8 cellular contexts compared by ENCODE assay signal in the genomic region with DNA sequence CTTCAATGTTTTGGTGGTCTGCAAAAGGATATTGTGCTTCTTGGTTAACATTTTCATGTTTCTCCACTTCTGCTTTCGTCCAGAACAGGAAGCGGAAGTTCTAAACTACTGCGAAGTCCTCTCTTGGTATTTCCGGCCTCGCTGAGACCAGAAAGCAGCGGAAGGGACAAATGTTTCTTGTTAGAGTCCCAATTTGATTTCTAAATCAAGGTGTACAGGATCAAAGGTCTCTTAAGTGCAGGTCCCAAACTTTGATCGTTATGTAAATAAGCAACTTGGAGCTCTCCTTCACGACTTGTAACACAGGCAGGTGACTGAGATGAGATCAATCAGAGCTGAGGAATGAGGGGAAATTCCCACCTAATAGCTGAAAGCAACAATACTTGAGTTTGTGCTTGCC. TPM values are rescaled to one million over a fixed set of nuclear protein-coding genes. Genes with fewer than 3 reads are reported as not detected.
DNase-seq lines count a peak whose midpoint lies in the region; ATAC-seq and TF ChIP-seq lines count a peak whose summit lies in the region.

No MANE protein-coding gene starts in this region.

- TF ChIP-seq CTCF in fibroblast of villous mesenchyme (IDR thresholded peaks at IDR 0.05; ENCODE audit: insufficient read depth, low read depth, low read length) = no peak

- peaks cover 14% of the 10 kb centered on the region for H3K4me1 Mint-ChIP-seq in stimulated activated memory B cell treated with anti-CD40 and anti-IgM and Interleukin-4, amounts not matched to agents 10 μg/mL and 1 μg/mL and 100 μg/mL, for 72 hours

- H3K27me3 Mint-ChIP-seq in stimulated activated memory B cell treated with anti-CD40 and anti-IgM and Interleukin-4, amounts not matched to agents 10 μg/mL and 1 μg/mL and 100 μg/mL, for 72 hours = peaks cover 15% of the 10 kb centered on the region

- H3K9me3 Mint-ChIP-seq in stimulated activated memory B cell treated with anti-CD40 and anti-IgM and Interleukin-4, amounts not matched to agents 10 μg/mL and 1 μg/mL and 100 μg/mL, for 72 hours = no peaks in the 10 kb centered on the region

- peak; percentile 4 to 10 for DNase-seq in activated CD4-positive, alpha-beta T cell treated with anti-CD3 and anti-CD28 coated beads for 4 hours
- DNase-seq in activated CD4-positive, alpha-beta T cell treated with anti-CD3 and anti-CD28 coated beads for 1 hour = no peak
- DNase-seq in RPMI7951 (ENCODE audit: low read depth) (peak; percentile 20), fibroblast of villous mesenchyme (ENCODE audit: low read depth) (peak; percentile 5), T-helper 9 cell (no peak), dedifferentiated amniotic fluid mesenchymal stem cell (ENCODE audit: extremely low spot score) (no peak)

- peaks cover 6% of the 10 kb centered on the region for H3K36me3 Mint-ChIP-seq in stimulated activated memory B cell treated with anti-CD40 and anti-IgM and Interleukin-4, amounts not matched to agents 10 μg/mL and 1 μg/mL and 100 μg/mL, for 72 hours

- H3K4me3 Mint-ChIP-seq in stimulated activated memory B cell treated with anti-CD40 and anti-IgM and Interleukin-4, amounts not matched to agents 10 μg/mL and 1 μg/mL and 100 μg/mL, for 72 hours = peak overlapping the region; percentile 82

- H3K27ac Mint-ChIP-seq in stimulated activated memory B cell treated with anti-CD40 and anti-IgM and Interleukin-4, amounts not matched to agents 10 μg/mL and 1 μg/mL and 100 μg/mL, for 72 hours = peak overlapping the region; percentile 99

- peak; percentile 82 for ATAC-seq in HG02763 (IDR thresholded peaks at IDR 0.05; ENCODE audit: unreplicated experiment)
- peak; percentile 87 for ATAC-seq in stimulated activated memory B cell treated with anti-CD40 and anti-IgM and Interleukin-4, amounts not matched to agents 10 μg/mL and 1 μg/mL and 100 μg/mL, for 72 hours

- H3K4me3 ChIP-seq in fibroblast of villous mesenchyme (ENCODE audit: low read depth, low read length) = no peak overlapping the region

RNA-seq across cellular contexts. Expression of a gene that starts 40.1 kb away (rescaled TPM):
- 2.8 and 4.9 TPM in 2 replicates for total RNA-seq in RPMI7951 (2014; rRNA removed; shearing (Covaris generic))
- total RNA-seq in fibroblast of villous mesenchyme = 5.2 and 14.2 TPM in 2 replicates

Comparison
In these comparisons a context has a peak if more than half of its experiments do, and no peak if none do; other contexts are left out.
1. DNase-seq: peak in activated CD4-positive, alpha-beta T cell treated with anti-CD3 and anti-CD28 coated beads for 4 hours (2 of 2), RPMI7951 (single experiment) and fibroblast of villous mesenchyme (single experiment); none in activated CD4-positive, alpha-beta T cell treated with anti-CD3 and anti-CD28 coated beads for 1 hour (single experiment), T-helper 9 cell (single experiment) and dedifferentiated amniotic fluid mesenchymal stem cell (single experiment).